Comparison of ENCODE assay signal across 35 cellular contexts in the genomic region with DNA sequence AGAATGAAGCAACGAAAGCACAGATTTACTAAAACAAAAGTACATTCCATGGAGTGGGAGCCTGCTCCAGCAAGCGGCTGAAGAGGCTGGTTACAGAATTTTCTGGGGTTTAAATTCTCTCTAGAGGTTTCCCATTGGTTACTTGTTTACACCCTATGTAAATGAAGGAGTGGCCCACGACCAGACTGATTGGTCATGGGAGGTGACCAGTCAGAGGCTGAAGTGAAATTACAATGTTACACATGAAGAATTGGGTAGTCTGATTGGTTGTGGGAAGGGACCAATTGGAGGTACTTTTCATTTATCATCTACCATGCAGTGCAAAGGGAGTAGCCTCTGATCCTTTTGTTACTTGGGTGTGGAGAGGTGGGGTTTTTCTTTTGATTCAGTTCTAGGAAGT.
"Had no signal": no experiment of that assay in that cellular context is flagged by ENCODE, and none has a peak within 500 bp of the region (broad histone marks: within the 10 kb centered on the region; RNA-seq: fewer than 3 reads in every experiment).

No MANE protein-coding gene starts in this region.

- H3K9me3 Mint-ChIP-seq: activated CD4-positive, alpha-beta memory T cell treated with anti-CD3 and anti-CD28 coated beads, Interleukin-2, amount 10 ng/mL, durations not matched to agents 7 days and 5 days; activated naive CD8-positive, alpha-beta T cell treated with anti-CD3 and anti-CD28 coated beads for 36 hours; activated T-cell treated with anti-CD3 and anti-CD28 coated beads, Interleukin-2, amount 50 U/mL, for 72 hours; activated T-helper 17 cell treated with anti-CD3 and anti-CD28 coated beads, Interleukin-2, amount 50 U/mL, for 72 hours; T-helper 1 cell treated with Interleukin-12 subunit alpha and Interleukin-12 subunit beta and Interleukin-4 antibody, amounts not matched to agents 30 μg/mL and 1 μg/mL, for 36 hours; T-helper 2 cell treated with Interferon-gamma antibody and Interleukin-4, amounts not matched to agents 5 μg/mL and 100 μg/mL, for 36 hours had no signal

- H3K9me3 ChIP-seq: SK-N-SH had no signal

- H3K27ac Mint-ChIP-seq: activated CD4-positive, alpha-beta memory T cell treated with anti-CD3 and anti-CD28 coated beads, Interleukin-2, amount 10 ng/mL, durations not matched to agents 7 days and 5 days; activated naive CD8-positive, alpha-beta T cell treated with anti-CD3 and anti-CD28 coated beads for 36 hours; activated T-cell treated with anti-CD3 and anti-CD28 coated beads, Interleukin-2, amount 50 U/mL, for 72 hours; activated T-helper 17 cell treated with anti-CD3 and anti-CD28 coated beads, Interleukin-2, amount 50 U/mL, for 72 hours; T-helper 1 cell treated with Interleukin-12 subunit alpha and Interleukin-12 subunit beta and Interleukin-4 antibody, amounts not matched to agents 30 μg/mL and 1 μg/mL, for 36 hours; T-helper 2 cell treated with Interferon-gamma antibody and Interleukin-4, amounts not matched to agents 5 μg/mL and 100 μg/mL, for 36 hours; WTC11 had no signal

- H3K4me2 ChIP-seq: SK-N-SH had no signal

- H3K9ac ChIP-seq: KMS-11, SK-N-SH had no signal

- H3K36me3 Mint-ChIP-seq: activated naive CD8-positive, alpha-beta T cell treated with anti-CD3 and anti-CD28 coated beads for 36 hours; WTC11 had no signal

- H3K36me3 ChIP-seq: brain microvascular endothelial cell, SJSA1 had no signal

- H3K27me3 ChIP-seq: brain microvascular endothelial cell, SJSA1 had no signal

- DNase-seq: activated CD4-positive, alpha-beta memory T cell treated with anti-CD3 and anti-CD28 coated beads, Interleukin-2, amount 10 ng/mL, durations not matched to agents 7 days and 5 days; activated CD4-positive, alpha-beta T cell treated with anti-CD3 and anti-CD28 coated beads for 4 hours; activated CD8-positive, alpha-beta memory T cell treated with anti-CD3 and anti-CD28 coated beads for 24 hours; activated effector memory CD4-positive, alpha-beta T cell treated with anti-CD3 and anti-CD28 coated beads, Interleukin-2, amount 50 U/mL, for 16 hours; activated naive CD4-positive, alpha-beta T cell; activated naive CD4-positive, alpha-beta T cell treated with anti-CD3 and anti-CD28 coated beads, Interleukin-2, amount 50 U/mL, for 16 hours; activated naive CD8-positive, alpha-beta T cell treated with anti-CD3 and anti-CD28 coated beads for 36 hours; activated T-cell treated with anti-CD3 and anti-CD28 coated beads, Interleukin-2, amount 50 U/mL, for 1 hour; activated T-cell treated with anti-CD3 and anti-CD28 coated beads, Interleukin-2, amount 50 U/mL, for 72 hours; amniotic stem cell; aorta; brain microvascular endothelial cell; central memory CD4-positive, alpha-beta T cell; MM.1S; MV-4-11; NCI-H1092; NCI-H1417; NCI-H146; NCI-H187; NCI-H2029 treated with DMSO at 0.1 percent for 48 hours; NCI-H2107; NCI-H2171 treated with DMSO at 0.1 percent for 48 hours; NCI-H2227 treated with DMSO at 0.1 percent for 48 hours; NCI-H446 treated with DMSO at 0.1 percent for 48 hours; NCI-H524; RPMI8226; SHP77 treated with DMSO at 0.1 percent for 48 hours; SK-N-SH had no signal

- H3K4me3 ChIP-seq: SJSA1 had no signal

- H3K27ac ChIP-seq: brain microvascular endothelial cell, KMS-11, SJSA1 had no signal

- H3K4me1 Mint-ChIP-seq: activated naive CD8-positive, alpha-beta T cell treated with anti-CD3 and anti-CD28 coated beads for 36 hours; activated T-helper 17 cell treated with anti-CD3 and anti-CD28 coated beads, Interleukin-2, amount 50 U/mL, for 72 hours had no signal

- H3K4me3 Mint-ChIP-seq: activated CD4-positive, alpha-beta memory T cell treated with anti-CD3 and anti-CD28 coated beads, Interleukin-2, amount 10 ng/mL, durations not matched to agents 7 days and 5 days; activated naive CD8-positive, alpha-beta T cell treated with anti-CD3 and anti-CD28 coated beads for 36 hours; activated T-cell treated with anti-CD3 and anti-CD28 coated beads, Interleukin-2, amount 50 U/mL, for 72 hours; activated T-helper 17 cell treated with anti-CD3 and anti-CD28 coated beads, Interleukin-2, amount 50 U/mL, for 72 hours; T-helper 1 cell treated with Interleukin-12 subunit alpha and Interleukin-12 subunit beta and Interleukin-4 antibody, amounts not matched to agents 30 μg/mL and 1 μg/mL, for 36 hours; T-helper 2 cell treated with Interferon-gamma antibody and Interleukin-4, amounts not matched to agents 5 μg/mL and 100 μg/mL, for 36 hours; WTC11 had no signal

- H3K27me3 Mint-ChIP-seq: activated naive CD8-positive, alpha-beta T cell treated with anti-CD3 and anti-CD28 coated beads for 36 hours had no signal

- ATAC-seq: activated CD4-positive, CD25-positive, alpha-beta regulatory T cell treated with anti-CD3 and anti-CD28 coated beads, Interleukin-2, amount 50 U/mL, for 24 hours; activated T-cell treated with anti-CD3 and anti-CD28 coated beads, Interleukin-2, amount 50 U/mL, for 72 hours; activated T-helper 17 cell treated with anti-CD3 and anti-CD28 coated beads, Interleukin-2, amount 50 U/mL, for 72 hours; WTC11 had no signal
